Comparison of ENCODE assay signal across 11 cellular contexts in genomic region chr4:8215001-8215427, GRCh38. TPM values are rescaled to one million over a fixed set of nuclear protein-coding genes. Genes with fewer than 3 reads are reported as not detected.
DNase-seq lines count a peak whose midpoint lies in the region; ATAC-seq, FAIRE-seq and TF ChIP-seq lines count a peak whose summit lies in the region.
"Had no signal": no experiment of that assay in that cellular context is flagged by ENCODE, and none has a peak within 500 bp of the region (broad histone marks: within the 10 kb centered on the region; RNA-seq: fewer than 3 reads in every experiment).

No MANE protein-coding gene starts in this region.

- peaks cover 3% of the 10 kb centered on the region for H3K36me3 Mint-ChIP-seq in astrocyte (ENCODE audit: low read depth, unreplicated experiment)

- DNase-seq in AG20443 (ENCODE audit: low spot score) (peak; percentile 48), LNCaP clone FGC (ENCODE audit: low read depth) (peak; percentile 46), astrocyte (ENCODE audit: low read depth) (peak; percentile 63), right lobe of liver (peak in 2 of 3 donors; percentile 60 to 85), activated gamma-delta T cell treated with Interleukin-2 at 50 U/mL for 16 hours (no peak), urothelium cell line (ENCODE audit: low spot score) (no peak)
- DNase-seq: DND-41 had no signal

- H3K4me2 ChIP-seq in astrocyte (ENCODE audit: low read length), result no peak overlapping the region

- H3K36me3 ChIP-seq in astrocyte (ENCODE audit: insufficient read depth, low read length), result no peaks in the 10 kb centered on the region
- H3K36me3 ChIP-seq in right lobe of liver, result peaks cover 0 to 13% (median 1%) of the 10 kb centered on the region in 4 donors
- H3K36me3 ChIP-seq: ascending aorta had no signal

- peaks cover 5% of the 10 kb centered on the region for H4K20me1 ChIP-seq in astrocyte (ENCODE audit: insufficient read depth, low read length)

- H3K27ac Mint-ChIP-seq in astrocyte (ENCODE audit: unreplicated experiment), result no peak overlapping the region
- H3K27ac Mint-ChIP-seq: stimulated activated naive CD8-positive, alpha-beta T cell treated with anti-CD3 and anti-CD28 coated beads, Interleukin-15, Interleukin-2, amounts not matched to agents 100 ng/mL and 50 ng/mL, for 24 hours had no signal

- H3K9me3 ChIP-seq in astrocyte (ENCODE audit: insufficient read depth, low read depth, low read length) (no peaks in the 10 kb centered on the region), right lobe of liver (no peaks in the 10 kb centered on the region)
- H3K9me3 ChIP-seq: ascending aorta had no signal

- H2AFZ ChIP-seq in astrocyte (ENCODE audit: low read depth, low read length), result no peak overlapping the region

- H3K4me3 Mint-ChIP-seq in astrocyte (ENCODE audit: unreplicated experiment), result no peak overlapping the region
- H3K4me3 Mint-ChIP-seq: stimulated activated naive CD8-positive, alpha-beta T cell treated with anti-CD3 and anti-CD28 coated beads, Interleukin-15, Interleukin-2, amounts not matched to agents 100 ng/mL and 50 ng/mL, for 24 hours had no signal

- no peak for TF ChIP-seq POLR2A in right lobe of liver (IDR thresholded peaks at IDR 0.05)

- FAIRE-seq in astrocyte (lab: Jason Lieb, UNC) (no peak), urothelium cell line (lab: Jason Lieb, UNC) (no peak)

- TF ChIP-seq CTCF in LNCaP clone FGC (IDR thresholded peaks at IDR 0.05; ENCODE audit: control insufficient read depth, extremely low read depth, insufficient read depth), result no peak
- no peak for TF ChIP-seq CTCF in astrocyte (IDR thresholded peaks at IDR 0.05; ENCODE audit: insufficient read depth, low read depth, low read length)
- TF ChIP-seq CTCF in right lobe of liver (IDR thresholded peaks at IDR 0.05), result no peak

- no peak overlapping the region for H3K9ac ChIP-seq in astrocyte (ENCODE audit: low read length)

- 15% methylated on average over 6 of the region's 12 CpGs for WGBS in right lobe of liver (ENCODE audit: insufficient coverage, low coverage, low lambda C conversion rate, missing lambda C conversion rate)

- intact Hi-C loops in right lobe of liver (cut with DNase I), result no loop called here

- H3K27me3 Mint-ChIP-seq in astrocyte (ENCODE audit: low read depth, unreplicated experiment), result peaks cover 48% of the 10 kb centered on the region
- H3K27me3 Mint-ChIP-seq: stimulated activated naive CD8-positive, alpha-beta T cell treated with anti-CD3 and anti-CD28 coated beads, Interleukin-15, Interleukin-2, amounts not matched to agents 100 ng/mL and 50 ng/mL, for 24 hours had no signal

- no peaks in the 10 kb centered on the region for H3K4me1 Mint-ChIP-seq in astrocyte (ENCODE audit: low read depth, unreplicated experiment)

- H3K27me3 ChIP-seq in astrocyte (ENCODE audit: insufficient read depth, low read length), result no peaks in the 10 kb centered on the region
- H3K27me3 ChIP-seq in right lobe of liver, result no peaks in the 10 kb centered on the region
- H3K27me3 ChIP-seq: ascending aorta had no signal

- no peaks in the 10 kb centered on the region for H3K4me1 ChIP-seq in astrocyte (ENCODE audit: insufficient read depth, low read length)
- peaks cover 0 to 15% (median 6%) of the 10 kb centered on the region in 4 donors for H3K4me1 ChIP-seq in right lobe of liver
- H3K4me1 ChIP-seq: ascending aorta had no signal

- peak; percentile 77 to 86 (median 82) for ATAC-seq in right lobe of liver
- no peak for ATAC-seq in HG03280 (IDR thresholded peaks at IDR 0.05; ENCODE audit: unreplicated experiment)
- no peak for ATAC-seq in GM21367 (IDR thresholded peaks at IDR 0.05; ENCODE audit: unreplicated experiment)

- no peak overlapping the region for H3K4me3 ChIP-seq in LNCaP clone FGC (ENCODE audit: low read depth, low read length)
- H3K4me3 ChIP-seq in astrocyte (ENCODE audit: insufficient read depth, low read depth, low read length), result no peak overlapping the region
- no peak overlapping the region for H3K4me3 ChIP-seq in right lobe of liver
- H3K4me3 ChIP-seq: ascending aorta had no signal

- no peaks in the 10 kb centered on the region for H3K9me3 Mint-ChIP-seq in astrocyte (ENCODE audit: unreplicated experiment)
- H3K9me3 Mint-ChIP-seq: stimulated activated naive CD8-positive, alpha-beta T cell treated with anti-CD3 and anti-CD28 coated beads, Interleukin-15, Interleukin-2, amounts not matched to agents 100 ng/mL and 50 ng/mL, for 24 hours had no signal

- H3K27ac ChIP-seq in astrocyte (ENCODE audit: low read depth, low read length), result no peak overlapping the region
- H3K27ac ChIP-seq in right lobe of liver, result peak overlapping the region in 2 of 3 donors; percentile 4 to 21
- H3K27ac ChIP-seq: ascending aorta had no signal

- H3K79me2 ChIP-seq in astrocyte (ENCODE audit: insufficient read depth, low read length), result no peaks in the 10 kb centered on the region

RNA-seq across cellular contexts. Expression of gene SH3TC1, which starts 15.9 kb away (rescaled TPM):
- 1.2 and 1.8 TPM in 2 replicates for total RNA-seq in astrocyte
- 10 to 100 TPM; 13.2 to 48.0 (median 24.9) TPM for total RNA-seq in right lobe of liver

RNA-seq across cellular contexts. Expression of gene HTRA3, which starts 54.5 kb away (rescaled TPM):
- total RNA-seq in astrocyte (35.2 and 60.5 TPM in 2 replicates), right lobe of liver (1 to 10 TPM in 3 of 6 experiments, under 1 TPM in 3; 0.32 to 1.6 (median 1.0) TPM)

RNA-seq across cellular contexts. Expression of gene ABLIM2, which starts 56.4 kb away (rescaled TPM):
- 0.36 and 0.50 TPM in 2 replicates for total RNA-seq in astrocyte
- 1 to 10 TPM in 5 of 6 experiments, under 1 TPM in 1; 0.93 to 3.5 (median 2.3) TPM for total RNA-seq in right lobe of liver

Comparison
In these comparisons a context has a peak if more than half of its experiments do, and no peak if none do; other contexts are left out.
1. DNase-seq: peak in AG20443 (single experiment), LNCaP clone FGC (single experiment), astrocyte (single experiment) and right lobe of liver (2 of 3); none in activated gamma-delta T cell treated with Interleukin-2 at 50 U/mL for 16 hours (single experiment) and urothelium cell line (single experiment).
2. ATAC-seq: peak in right lobe of liver (4 of 4); none in HG03280 (single experiment) and GM21367 (single experiment).
3. RNA of gene HTRA3, which starts 54.5 kb away (total RNA-seq): 35.2 to 60.5 TPM in astrocyte; 0.32 to 1.6 TPM in right lobe of liver; every median in the first group is over 10 times any median in the second.